In genomic region chr5:135393691-135394090, GRCh38 we compare ENCODE assay signal across 18 cellular contexts. TPM values are rescaled to one million over a fixed set of nuclear protein-coding genes. Genes with fewer than 3 reads are reported as not detected.
DNase-seq lines count a peak whose midpoint lies in the region; ATAC-seq and TF ChIP-seq lines count a peak whose summit lies in the region.
"Had no signal": no experiment of that assay in that cellular context is flagged by ENCODE, and none has a peak within 500 bp of the region (broad histone marks: within the 10 kb centered on the region; RNA-seq: fewer than 3 reads in every experiment).

No MANE protein-coding gene starts in this region.

- TF ChIP-seq EP300 in upper lobe of left lung (IDR thresholded peaks at IDR 0.05) (no peak), stomach (IDR thresholded peaks at IDR 0.05) (no peak)

- TF ChIP-seq CTCF in upper lobe of left lung (IDR thresholded peaks at IDR 0.05) (no peak), body of pancreas (IDR thresholded peaks at IDR 0.05) (no peak), stomach (IDR thresholded peaks at IDR 0.05) (no peak)

- H3K36me3 ChIP-seq in adipocyte (ENCODE audit: control insufficient read depth, insufficient read depth, low read length, severe bottlenecking) (peaks cover 5% of the 10 kb centered on the region), upper lobe of left lung (peaks cover 0 to 18% (median 7%) of the 10 kb centered on the region in 4 donors), body of pancreas (replicated peaks in 1 of 2; ENCODE audit: insufficient read depth in 1 of 2, low read depth in 2 of 2) (peaks cover 0 to 2% of the 10 kb centered on the region in 2 donors), stomach (peaks cover 2 to 17% (median 12%) of the 10 kb centered on the region in 4 donors)

- H3K27me3 ChIP-seq in adipocyte (replicated peaks; ENCODE audit: control insufficient read depth, insufficient read depth, low read length) (no peaks in the 10 kb centered on the region), layer of hippocampus (ENCODE audit: control insufficient read depth, insufficient read depth, low read length) (no peaks in the 10 kb centered on the region), upper lobe of left lung (no peaks in the 10 kb centered on the region), body of pancreas (no peaks in the 10 kb centered on the region), stomach (no peaks in the 10 kb centered on the region)

- no peaks in the 10 kb centered on the region for H3K27me3 Mint-ChIP-seq in activated T-cell treated with anti-CD3 and anti-CD28 coated beads, Interleukin-2, amount 50 U/mL, for 24 hours
- no peaks in the 10 kb centered on the region for H3K27me3 Mint-ChIP-seq in activated T-cell treated with anti-CD3 and anti-CD28 coated beads, Interleukin-2, amount 50 U/mL, for 72 hours (ENCODE audit: low read depth)
- H3K27me3 Mint-ChIP-seq: activated naive CD8-positive, alpha-beta T cell; T-helper 17 cell had no signal

- no peak overlapping the region for H3K4me3 ChIP-seq in adipocyte (ENCODE audit: low read length)
- H3K4me3 ChIP-seq in upper lobe of left lung: no peak overlapping the region
- H3K4me3 ChIP-seq in body of pancreas: no peak overlapping the region
- H3K4me3 ChIP-seq in stomach: no peak overlapping the region

- peaks cover 89% of the 10 kb centered on the region for H3K4me1 Mint-ChIP-seq in activated T-cell treated with anti-CD3 and anti-CD28 coated beads, Interleukin-2, amount 50 U/mL, for 24 hours (ENCODE audit: low read depth)
- peaks cover 88% of the 10 kb centered on the region for H3K4me1 Mint-ChIP-seq in activated T-cell treated with anti-CD3 and anti-CD28 coated beads, Interleukin-2, amount 50 U/mL, for 72 hours (ENCODE audit: low read depth)

- H3K36me3 Mint-ChIP-seq in activated T-cell treated with anti-CD3 and anti-CD28 coated beads, Interleukin-2, amount 50 U/mL, for 24 hours (ENCODE audit: low read depth): peaks cover 89% of the 10 kb centered on the region
- peaks cover 0 to 11% of the 10 kb centered on the region in 2 donors for H3K36me3 Mint-ChIP-seq in activated T-cell treated with anti-CD3 and anti-CD28 coated beads, Interleukin-2, amount 50 U/mL, for 72 hours (ENCODE audit: insufficient read depth in 2 of 2)

- DNase-seq in activated T-cell treated with anti-CD3 and anti-CD28 coated beads, Interleukin-2, amount 50 U/mL, for 24 hours: no peak
- DNase-seq in activated T-cell treated with anti-CD3 and anti-CD28 coated beads, Interleukin-2, amount 50 U/mL, for 72 hours: no peak
- DNase-seq in adipocyte (ENCODE audit: low read depth) (peak; percentile 54), upper lobe of left lung (no peak), body of pancreas (no peak), stomach (no peak)
- no peak for DNase-seq in stimulated activated CD4-positive, alpha-beta T cell treated with anti-CD3 and anti-CD28 coated beads, Interleukin-4, amount 100 ng/mL, for 4 hours
- DNase-seq: 8988T; activated CD8-positive, alpha-beta memory T cell treated with anti-CD3 and anti-CD28 coated beads, Interleukin-2, amount 50 U/mL, for 48 hours; central memory CD4-positive, alpha-beta T cell; COR-L47; endodermal cell; T-helper 17 cell had no signal

- no peaks in the 10 kb centered on the region for H3K9me3 ChIP-seq in adipocyte (ENCODE audit: control insufficient read depth, low read length)
- H3K9me3 ChIP-seq in upper lobe of left lung: no peaks in the 10 kb centered on the region
- no peaks in the 10 kb centered on the region for H3K9me3 ChIP-seq in body of pancreas
- no peaks in the 10 kb centered on the region for H3K9me3 ChIP-seq in stomach

- no peak overlapping the region for H3K9ac ChIP-seq in adipocyte (ENCODE audit: low read length)
- H3K9ac ChIP-seq: parathyroid adenoma had no signal

- no peak for ATAC-seq in activated T-cell treated with anti-CD3 and anti-CD28 coated beads, Interleukin-2, amount 50 U/mL, for 72 hours (replicated peaks in 1 of 2)
- ATAC-seq in upper lobe of left lung (ENCODE audit: low FRiP score in 2 of 2) (no peak), body of pancreas (no peak)
- ATAC-seq: activated CD4-positive, CD25-positive, alpha-beta regulatory T cell treated with anti-CD3 and anti-CD28 coated beads, Interleukin-2, amount 50 U/mL, for 24 hours; T-helper 17 cell had no signal

- H3K4me3 Mint-ChIP-seq in activated T-cell treated with anti-CD3 and anti-CD28 coated beads, Interleukin-2, amount 50 U/mL, for 24 hours: no peak overlapping the region
- no peak overlapping the region for H3K4me3 Mint-ChIP-seq in activated T-cell treated with anti-CD3 and anti-CD28 coated beads, Interleukin-2, amount 50 U/mL, for 72 hours
- H3K4me3 Mint-ChIP-seq: activated naive CD8-positive, alpha-beta T cell; endodermal cell; T-helper 17 cell had no signal

- H3K4me1 ChIP-seq in adipocyte (ENCODE audit: control insufficient read depth, insufficient read depth, low read length) (peaks cover 59% of the 10 kb centered on the region), upper lobe of left lung (peaks cover 70 to 85% (median 76%) of the 10 kb centered on the region in 4 donors), body of pancreas (peaks cover 34% of the 10 kb centered on the region), stomach (peaks cover 58 to 92% (median 80%) of the 10 kb centered on the region in 4 donors)

- H3K27ac Mint-ChIP-seq in activated T-cell treated with anti-CD3 and anti-CD28 coated beads, Interleukin-2, amount 50 U/mL, for 24 hours: peak overlapping the region; percentile 41
- no peak overlapping the region for H3K27ac Mint-ChIP-seq in activated T-cell treated with anti-CD3 and anti-CD28 coated beads, Interleukin-2, amount 50 U/mL, for 72 hours
- H3K27ac Mint-ChIP-seq: activated naive CD8-positive, alpha-beta T cell; endodermal cell had no signal

- WGBS in upper lobe of left lung, 2 donors: 65 to 94% methylated on average over 3 of the region's 3 CpGs
- 59 to 93% methylated on average over 3 of the region's 3 CpGs for WGBS in body of pancreas, 2 donors
- WGBS in stomach, 5 donors: 74 to 77% (median 74%) methylated on average over 3 of the region's 3 CpGs

- H3K9me3 Mint-ChIP-seq in activated T-cell treated with anti-CD3 and anti-CD28 coated beads, Interleukin-2, amount 50 U/mL, for 24 hours: no peaks in the 10 kb centered on the region
- no peaks in the 10 kb centered on the region for H3K9me3 Mint-ChIP-seq in activated T-cell treated with anti-CD3 and anti-CD28 coated beads, Interleukin-2, amount 50 U/mL, for 72 hours
- H3K9me3 Mint-ChIP-seq: endodermal cell had no signal

- TF ChIP-seq POLR2A in upper lobe of left lung (IDR thresholded peaks at IDR 0.05) (no peak), body of pancreas (IDR thresholded peaks at IDR 0.05) (no peak), stomach (IDR thresholded peaks at IDR 0.05) (no peak)

- intact Hi-C loops in body of pancreas (cut with DNase I) (no loop called here), stomach (cut with DNase I; ENCODE audit: low total_unique reads) (no loop called here)

- H3K27ac ChIP-seq in layer of hippocampus (ENCODE audit: low read depth, low read length) (peak overlapping the region; percentile 33), upper lobe of left lung (peak overlapping the region; percentile 48 to 83 (median 70)), body of pancreas (peak overlapping the region in 1 of 4 donors; percentile 50), stomach (peak overlapping the region in 2 of 5 donors; percentile 44 to 67)
- H3K27ac ChIP-seq: parathyroid adenoma had no signal

RNA-seq across cellular contexts. Expression of gene MACROH2A1, which starts 5.3 kb away (rescaled TPM):
- total RNA-seq in activated T-cell treated with anti-CD3 and anti-CD28 coated beads, Interleukin-2, amount 50 U/mL, for 72 hours: 100 to 1,000 TPM; 136 to 140 TPM
- total RNA-seq in upper lobe of left lung (100 to 1,000 TPM; 232 to 690 (median 355) TPM), body of pancreas (100 to 1,000 TPM in 1 of 2 donors, 10 to 100 TPM in 1; 78.9 to 142 TPM), stomach (100 to 1,000 TPM; 143 to 206 (median 175) TPM)
- polyA plus RNA-seq in stomach: 100 to 1,000 TPM in 1 of 3 donors, 10 to 100 TPM in 2; 77.1 to 123 (median 85.8) TPM

RNA-seq across cellular contexts. Expression of gene DCANP1, which starts 53.5 kb away (rescaled TPM):
- not detected for total RNA-seq in activated T-cell treated with anti-CD3 and anti-CD28 coated beads, Interleukin-2, amount 50 U/mL, for 72 hours
- 1 to 10 TPM in 1 of 6 donors, under 1 TPM in 3, not detected in 2; 0.11 to 1.0 (median 0.27) TPM for total RNA-seq in upper lobe of left lung
- total RNA-seq in body of pancreas: under 1 TPM in 1 of 2 donors, not detected in 1; under 0.01 TPM
- under 1 TPM in 1 of 5 donors, not detected in 4; 0.55 TPM for total RNA-seq in stomach
- polyA plus RNA-seq in stomach: not detected
- total RNA-seq: endodermal cell, glomerular endothelial cell had no signal

RNA-seq across cellular contexts. Expression of gene TIFAB, which starts 58.5 kb away (rescaled TPM):
- not detected for total RNA-seq in activated T-cell treated with anti-CD3 and anti-CD28 coated beads, Interleukin-2, amount 50 U/mL, for 72 hours
- total RNA-seq in upper lobe of left lung: under 1 TPM in 2 of 6 donors, not detected in 4; 0.23 to 0.24 TPM
- total RNA-seq in body of pancreas: not detected
- not detected for total RNA-seq in stomach
- under 1 TPM in 1 of 3 donors, not detected in 2; 0.08 TPM for polyA plus RNA-seq in stomach
- total RNA-seq: endodermal cell, glomerular endothelial cell had no signal
